9 cellular contexts compared by ENCODE assay signal in the genomic region with DNA sequence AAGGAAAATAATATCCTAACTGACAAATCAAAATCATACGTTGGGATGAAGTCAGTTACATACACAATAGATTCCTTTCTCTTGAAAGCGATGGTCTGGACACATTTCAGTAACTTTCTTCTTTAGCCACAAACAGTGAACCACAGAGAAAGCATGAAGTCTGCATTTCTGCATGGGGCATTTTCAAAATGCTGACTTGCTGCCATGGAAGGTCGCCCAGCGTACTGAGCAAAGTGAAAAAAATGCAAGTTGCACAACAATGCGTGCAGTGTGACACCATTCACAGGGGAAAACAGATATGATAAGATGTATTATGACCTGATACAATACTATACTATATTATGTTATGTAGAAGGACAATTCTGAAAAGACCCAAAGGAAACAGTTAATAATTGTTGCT.
DNase-seq lines count a peak whose midpoint lies in the region; ATAC-seq and TF ChIP-seq lines count a peak whose summit lies in the region.
"Had no signal": no experiment of that assay in that cellular context is flagged by ENCODE, and none has a peak within 500 bp of the region (broad histone marks: within the 10 kb centered on the region; RNA-seq: fewer than 3 reads in every experiment).

No MANE protein-coding gene starts in this region.

- H3K27ac ChIP-seq in colonic mucosa = no peak overlapping the region

- intact Hi-C loops in head of caudate nucleus (cut with DNase I) = no loop called here
- intact Hi-C loops in colonic mucosa (cut with DNase I) = no loop called here

- H3K9ac ChIP-seq in adipocyte (ENCODE audit: low read length) (peak overlapping the region; percentile 47), colonic mucosa (ENCODE audit: low read depth in 2 of 2, low read length in 2 of 2) (no peak overlapping the region)

- no peaks in the 10 kb centered on the region for H3K9me3 ChIP-seq in adipocyte (ENCODE audit: control insufficient read depth, low read length)
- no peaks in the 10 kb centered on the region for H3K9me3 ChIP-seq in colonic mucosa

- peak; percentile 78 for DNase-seq in COLO829 (ENCODE audit: low spot score)
- peak; percentile 96 for DNase-seq in adipocyte (ENCODE audit: low read depth)
- DNase-seq in head of caudate nucleus = peak in 36 of 42 donors; percentile 22 to 84 (median 59)
- DNase-seq in pons (ENCODE audit: low spot score) = peak; percentile 90
- DNase-seq in colonic mucosa = no peak
- no peak for DNase-seq in NCI-H748 (lab: John Stamatoyannopoulos, UW; ENCODE audit: unreplicated experiment)
- DNase-seq: left colon had no signal

- peak overlapping the region; percentile 54 for H3K4me3 ChIP-seq in adipocyte (ENCODE audit: low read length)
- no peak overlapping the region for H3K4me3 ChIP-seq in colonic mucosa

- H3K27me3 ChIP-seq in adipocyte (replicated peaks; ENCODE audit: control insufficient read depth, insufficient read depth, low read length) = no peaks in the 10 kb centered on the region
- H3K27me3 ChIP-seq in colonic mucosa = no peaks in the 10 kb centered on the region

- TF ChIP-seq CTCF in colonic mucosa (IDR thresholded peaks at IDR 0.05) = no peak

- ATAC-seq in HG02884 (IDR thresholded peaks at IDR 0.05; ENCODE audit: unreplicated experiment) (no peak), GM19351 (IDR thresholded peaks at IDR 0.05; ENCODE audit: unreplicated experiment) (no peak)
- ATAC-seq: left colon had no signal

- H3K36me3 ChIP-seq in adipocyte (ENCODE audit: control insufficient read depth, insufficient read depth, low read length, severe bottlenecking) = no peaks in the 10 kb centered on the region
- H3K36me3 ChIP-seq in colonic mucosa = no peaks in the 10 kb centered on the region

- peaks cover 31% of the 10 kb centered on the region for H3K4me1 ChIP-seq in adipocyte (ENCODE audit: control insufficient read depth, insufficient read depth, low read length)
- no peaks in the 10 kb centered on the region for H3K4me1 ChIP-seq in colonic mucosa

Comparison
In these comparisons a context has a peak if more than half of its experiments do, and no peak if none do; other contexts are left out.
1. DNase-seq: peak in COLO829 (single experiment), adipocyte (single experiment), head of caudate nucleus (36 of 42) and pons (single experiment); none in colonic mucosa (single experiment) and NCI-H748 (single experiment).